15 cellular contexts compared by ENCODE assay signal in genomic region chr22:45505991-45506743, GRCh38. TPM values are rescaled to one million over a fixed set of nuclear protein-coding genes. Genes with fewer than 3 reads are reported as not detected.
A peak's percentile ranks its signal among the peaks of the same experiment; 100 is the strongest.
DNase-seq lines count a peak whose midpoint lies in the region; ATAC-seq and TF ChIP-seq lines count a peak whose summit lies in the region.
"Had no signal": no experiment of that assay in that cellular context is flagged by ENCODE, and none has a peak within 500 bp of the region (broad histone marks: within the 10 kb centered on the region; RNA-seq: fewer than 3 reads in every experiment).

No MANE protein-coding gene starts in this region.

- TF ChIP-seq EP300 in esophagus muscularis mucosa (IDR thresholded peaks at IDR 0.05) = no peak

- peaks cover 59% of the 10 kb centered on the region for H3K4me1 Mint-ChIP-seq in mesothelial cell of epicardium
- H3K4me1 Mint-ChIP-seq: CD4-positive, CD25-positive, alpha-beta regulatory T cell had no signal

- WGBS in esophagus muscularis mucosa = 87% methylated on average over 10 of the region's 14 CpGs

- no peak for TF ChIP-seq CTCF in Peyer's patch (IDR thresholded peaks at IDR 0.05)
- no peak for TF ChIP-seq CTCF in esophagus muscularis mucosa (IDR thresholded peaks at IDR 0.05)
- TF ChIP-seq CTCF in mesothelial cell of epicardium (IDR thresholded peaks at IDR 0.05; ENCODE audit: unreplicated experiment) = no peak
- TF ChIP-seq CTCF in upper lobe of right lung (IDR thresholded peaks at IDR 0.05) = no peak

- H3K27ac ChIP-seq in Peyer's patch (peak overlapping the region in 3 of 4 donors; percentile 1 to 81 (median 20)), esophagus muscularis mucosa (replicated peaks in 1 of 4) (peak overlapping the region; percentile 76 to 82 (median 80)), upper lobe of right lung (peak overlapping the region; percentile 30)

- H3K4me3 Mint-ChIP-seq in mesothelial cell of epicardium = no peak overlapping the region
- H3K4me3 Mint-ChIP-seq: CD4-positive, CD25-positive, alpha-beta regulatory T cell; natural killer cell treated with Interleukin-12 subunit alpha and Interleukin-12 subunit beta and Interleukin-15 and Interleukin-18, amount 100 ng/mL, for 72 hours had no signal

- intact Hi-C loops in esophagus muscularis mucosa (cut with DNase I) (no loop called here), upper lobe of right lung (cut with DNase I) (no loop called here)

- H3K36me3 Mint-ChIP-seq in mesothelial cell of epicardium = no peaks in the 10 kb centered on the region
- H3K36me3 Mint-ChIP-seq: activated naive CD4-positive, alpha-beta T cell treated with anti-CD3 and anti-CD28 coated beads, Interleukin-2, amount 50 U/mL, for 72 hours; CD4-positive, CD25-positive, alpha-beta regulatory T cell; natural killer cell treated with Interleukin-12 subunit alpha and Interleukin-12 subunit beta and Interleukin-15 and Interleukin-18, amount 100 ng/mL, for 72 hours had no signal

- H3K9me3 Mint-ChIP-seq in mesothelial cell of epicardium = no peaks in the 10 kb centered on the region
- H3K9me3 Mint-ChIP-seq: activated naive CD4-positive, alpha-beta T cell treated with anti-CD3 and anti-CD28 coated beads, Interleukin-2, amount 50 U/mL, for 72 hours; natural killer cell treated with Interleukin-12 subunit alpha and Interleukin-12 subunit beta and Interleukin-15 and Interleukin-18, amount 100 ng/mL, for 72 hours had no signal

- H3K27ac Mint-ChIP-seq in mesothelial cell of epicardium = peak overlapping the region; percentile 88
- H3K27ac Mint-ChIP-seq: activated naive CD4-positive, alpha-beta T cell treated with anti-CD3 and anti-CD28 coated beads, Interleukin-2, amount 50 U/mL, for 72 hours; CD4-positive, CD25-positive, alpha-beta regulatory T cell; natural killer cell treated with Interleukin-12 subunit alpha and Interleukin-12 subunit beta and Interleukin-15 and Interleukin-18, amount 100 ng/mL, for 72 hours had no signal

- TF ChIP-seq POLR2A in Peyer's patch (IDR thresholded peaks at IDR 0.05) = no peak
- no peak for TF ChIP-seq POLR2A in esophagus muscularis mucosa (IDR thresholded peaks at IDR 0.05; ENCODE audit: low read depth)

- H3K27me3 Mint-ChIP-seq in mesothelial cell of epicardium (ENCODE audit: low read depth) = no peaks in the 10 kb centered on the region

- H3K9me3 ChIP-seq in Peyer's patch (no peaks in the 10 kb centered on the region), esophagus muscularis mucosa (no peaks in the 10 kb centered on the region), upper lobe of right lung (no peaks in the 10 kb centered on the region)

- H3K36me3 ChIP-seq in Peyer's patch (no peaks in the 10 kb centered on the region), esophagus muscularis mucosa (no peaks in the 10 kb centered on the region), upper lobe of right lung (no peaks in the 10 kb centered on the region)

- H3K4me3 ChIP-seq in Peyer's patch (peak overlapping the region in 1 of 4 donors; percentile 54), esophagus muscularis mucosa (peak overlapping the region; percentile 60 to 72 (median 63)), upper lobe of right lung (peak overlapping the region; percentile 54)

- DNase-seq in Peyer's patch = peak in 1 of 3 donors; percentile 27
- DNase-seq in esophagus muscularis mucosa (ENCODE audit: extremely low spot score) = no peak
- DNase-seq in mesothelial cell of epicardium (ENCODE audit: low spot score in 2 of 2, unreplicated experiment in 2 of 2) = no peak
- DNase-seq in upper lobe of right lung = no peak
- DNase-seq in effector CD8-positive, alpha-beta T cell (lab: John Stamatoyannopoulos, UW) = no peak
- DNase-seq in DMS 273 (lab: John Stamatoyannopoulos, UW; ENCODE audit: unreplicated experiment) = no peak
- DNase-seq: activated T-cell treated with anti-CD3 and anti-CD28 coated beads, Interleukin-2, amount 50 U/mL, for 1 hour; CD4-positive, CD25-positive, alpha-beta regulatory T cell; dorsolateral prefrontal cortex; NCI-H1092; NCI-H2107; PC-3 had no signal

- H3K27me3 ChIP-seq in Peyer's patch (peaks cover 0 to 17% of the 10 kb centered on the region in 2 donors), esophagus muscularis mucosa (peaks cover 0 to 29% (median 7%) of the 10 kb centered on the region in 4 donors), upper lobe of right lung (peaks cover 53% of the 10 kb centered on the region)

- peaks cover 0 to 11% (median 0%) of the 10 kb centered on the region in 4 donors for H3K4me1 ChIP-seq in Peyer's patch
- H3K4me1 ChIP-seq in esophagus muscularis mucosa = peaks cover 5 to 87% (median 78%) of the 10 kb centered on the region in 4 donors
- H3K4me1 ChIP-seq in upper lobe of right lung = no peaks in the 10 kb centered on the region

- ATAC-seq in upper lobe of right lung (no peak), HG02623 (IDR thresholded peaks at IDR 0.05; ENCODE audit: unreplicated experiment) (no peak)
- ATAC-seq: activated naive CD4-positive, alpha-beta T cell treated with anti-CD3 and anti-CD28 coated beads, Interleukin-2, amount 50 U/mL, for 72 hours; natural killer cell treated with Interleukin-12 subunit alpha and Interleukin-12 subunit beta and Interleukin-15 and Interleukin-18, amount 100 ng/mL, for 72 hours; PC-3 had no signal

RNA-seq across cellular contexts. Expression of gene FBLN1, which starts 3.5 kb away (rescaled TPM):
- total RNA-seq in Peyer's patch (100 to 1,000 TPM in 3 of 4 donors, 10 to 100 TPM in 1; 29.8 to 162 (median 136) TPM), esophagus muscularis mucosa (100 to 1,000 TPM; 355 to 534 (median 417) TPM), mesothelial cell of epicardium (283 to 297 TPM (median 296 TPM) in 3 replicates), upper lobe of right lung (272 TPM)
- total RNA-seq: natural killer cell treated with Interleukin-12 subunit alpha and Interleukin-12 subunit beta and Interleukin-15 and Interleukin-18, amount 100 ng/mL, for 72 hours had no signal

Comparison
In these comparisons a context has a peak if more than half of its experiments do, and no peak if none do; other contexts are left out.
1. H3K27ac ChIP-seq: peak in every context shown above with its lines; median percentile 80 in esophagus muscularis mucosa; 30 in upper lobe of right lung; 20 in Peyer's patch.